8 cellular contexts compared by ENCODE assay signal in genomic region chr15:25693321-25694237, GRCh38.
DNase-seq lines count a peak whose midpoint lies in the region; ATAC-seq, FAIRE-seq and TF ChIP-seq lines count a peak whose summit lies in the region.

No MANE protein-coding gene starts in this region.

- peak; percentile 74 to 86; a peak in 4 of 6 replicates for ATAC-seq in A549
- peak; percentile 48 for ATAC-seq in GM18909 (IDR thresholded peaks at IDR 0.05; ENCODE audit: poor library complexity, unreplicated experiment)
- no peak for ATAC-seq in GM21423 (IDR thresholded peaks at IDR 0.05; ENCODE audit: unreplicated experiment)
- ATAC-seq in HG03571 (IDR thresholded peaks at IDR 0.05; ENCODE audit: unreplicated experiment): no peak

- H3K9me3 Mint-ChIP-seq in activated CD4-positive, alpha-beta T cell treated with anti-CD3 and anti-CD28 coated beads, Interleukin-2, amount 10 ng/mL, durations not matched to agents 24 days and 14 days: no peaks in the 10 kb centered on the region

- H3K36me3 Mint-ChIP-seq in activated CD4-positive, alpha-beta T cell treated with anti-CD3 and anti-CD28 coated beads, Interleukin-2, amount 10 ng/mL, durations not matched to agents 24 days and 14 days (ENCODE audit: low read depth): peaks cover 56% of the 10 kb centered on the region

- H4K20me1 ChIP-seq in MM.1S (ENCODE audit: insufficient read depth, low read length): no peaks in the 10 kb centered on the region

- no peak overlapping the region for H3K9ac ChIP-seq in MM.1S (ENCODE audit: low read length)

- FAIRE-seq in A549 (lab: Jason Lieb, UNC): no peak

- POLR2A ChIA-PET in A549 (lab: Yijun Ruan, JAX): no interaction called here

- TF ChIP-seq POLR2A in A549 (IDR thresholded peaks at IDR 0.05; ENCODE audit: low read length): no peak

- H3K27ac ChIP-seq in A549 (no peak overlapping the region), MM.1S (ENCODE audit: low read length) (no peak overlapping the region)

- H3K4me1 Mint-ChIP-seq in activated CD4-positive, alpha-beta T cell treated with anti-CD3 and anti-CD28 coated beads, Interleukin-2, amount 10 ng/mL, durations not matched to agents 24 days and 14 days: no peaks in the 10 kb centered on the region

- no peaks in the 10 kb centered on the region for H3K9me3 ChIP-seq in A549
- H3K9me3 ChIP-seq in MM.1S (replicated peaks; ENCODE audit: insufficient read depth, low read length): no peaks in the 10 kb centered on the region

- H3K9me2 ChIP-seq in MM.1S (replicated peaks; ENCODE audit: insufficient read depth, low read length): no peaks in the 10 kb centered on the region

- intact Hi-C loops in activated CD4-positive, alpha-beta T cell treated with anti-CD3 and anti-CD28 coated beads, Interleukin-2, amount 10 ng/mL, durations not matched to agents 24 days and 14 days (cut with micrococcal nuclease): loop anchor here (2.0 kb wide), 1 partner anchor 241 kb away; no protein-coding TSS in a partner anchor

- H3K4me3 ChIP-seq in A549: no peak overlapping the region
- H3K4me3 ChIP-seq in fibroblast of villous mesenchyme (ENCODE audit: low read depth, low read length): no peak overlapping the region
- no peak overlapping the region for H3K4me3 ChIP-seq in MM.1S (ENCODE audit: low read length)

- H3K4me2 ChIP-seq in A549 (no peak overlapping the region), MM.1S (ENCODE audit: low read depth, low read length) (no peak overlapping the region)

- H2AFZ ChIP-seq in MM.1S (ENCODE audit: low read length): no peak overlapping the region

- H3K4me1 ChIP-seq in A549 (no peaks in the 10 kb centered on the region), MM.1S (ENCODE audit: low read length) (no peaks in the 10 kb centered on the region)

- WGBS in A549 (ENCODE audit: missing lambda C conversion rate): 81% methylated on average over 13 of the region's 19 CpGs

- H3F3A ChIP-seq in MM.1S (ENCODE audit: insufficient read depth, low read length): no peaks in the 10 kb centered on the region

- DNase-seq in A549 (ENCODE audit: low read depth in 1 of 2, low spot score in 1 of 2): peak in 1 of 2 experiments; percentile 21
- DNase-seq in activated CD4-positive, alpha-beta T cell treated with anti-CD3 and anti-CD28 coated beads, Interleukin-2, amount 10 ng/mL, durations not matched to agents 24 days and 14 days: peak; percentile 80
- no peak for DNase-seq in fibroblast of villous mesenchyme (ENCODE audit: low read depth)
- DNase-seq in retina: peak; percentile 56
- DNase-seq in MM.1S: no peak

- H3K27ac Mint-ChIP-seq in activated CD4-positive, alpha-beta T cell treated with anti-CD3 and anti-CD28 coated beads, Interleukin-2, amount 10 ng/mL, durations not matched to agents 24 days and 14 days: no peak overlapping the region

- no peaks in the 10 kb centered on the region for H3K36me3 ChIP-seq in MM.1S (replicated peaks; ENCODE audit: insufficient read depth, low read length)

- no peak for TF ChIP-seq EP300 in A549 (IDR thresholded peaks at IDR 0.05)

- no peaks in the 10 kb centered on the region for H3K27me3 Mint-ChIP-seq in activated CD4-positive, alpha-beta T cell treated with anti-CD3 and anti-CD28 coated beads, Interleukin-2, amount 10 ng/mL, durations not matched to agents 24 days and 14 days

- CTCF ChIA-PET in A549 (lab: Yijun Ruan, JAX): interaction anchor here (1.0 to 1.1 kb wide), 3 partner anchors 240 to 567 kb away, joined by 3 to 4 read pairs (median 4); no protein-coding TSS in a partner anchor

- TF ChIP-seq CTCF in A549 (IDR thresholded peaks at IDR 0.05) (peak; percentile 32; the same call in 2 of the 3 replicates), fibroblast of villous mesenchyme (IDR thresholded peaks at IDR 0.05; ENCODE audit: insufficient read depth, low read depth, low read length) (peak; percentile 16), MM.1S (IDR thresholded peaks at IDR 0.05; ENCODE audit: low read length) (no peak)

- H3K27me3 ChIP-seq in MM.1S (replicated peaks; ENCODE audit: insufficient read depth, low read length): no peaks in the 10 kb centered on the region

- no peak overlapping the region for H3K4me3 Mint-ChIP-seq in activated CD4-positive, alpha-beta T cell treated with anti-CD3 and anti-CD28 coated beads, Interleukin-2, amount 10 ng/mL, durations not matched to agents 24 days and 14 days

- H3K79me2 ChIP-seq in MM.1S (ENCODE audit: low read length): no peaks in the 10 kb centered on the region

- peak in 1 of 2 experiments; percentile 52; a peak in 3 of 5 replicates for TF ChIP-seq RAD21 in A549 (conservative IDR thresholded peaks at IDR 0.05 in 1 of 2, IDR thresholded peaks at IDR 0.05 in 1 of 2)

TF ChIP-seq in A549, 52 proteins besides CTCF, POLR2A, EP300 and RAD21:
- TF ChIP-seq RNF2 (IDR thresholded peaks at IDR 0.05; ENCODE audit: borderline replicate concordance, low read depth): no peak
- no peak for TF ChIP-seq ZFP36 (IDR thresholded peaks at IDR 0.05; ENCODE audit: borderline replicate concordance, partially characterized antibody)
- TF ChIP-seq SMC3 (IDR thresholded peaks at IDR 0.05): peak; percentile 32; the same call in 2 of the 3 replicates

Comparison
In these comparisons a context has a peak if more than half of its experiments do, and no peak if none do; other contexts are left out.
1. ATAC-seq: peak in A549 (2 of 2) and GM18909 (single experiment); none in GM21423 (single experiment) and HG03571 (single experiment).
2. DNase-seq: peak in activated CD4-positive, alpha-beta T cell treated with anti-CD3 and anti-CD28 coated beads, Interleukin-2, amount 10 ng/mL, durations not matched to agents 24 days and 14 days (single experiment) and retina (single experiment); none in fibroblast of villous mesenchyme (single experiment) and MM.1S (single experiment).